8 cellular contexts compared by ENCODE assay signal in genomic region chr19:19321143-19321577, GRCh38. TPM values are rescaled to one million over a fixed set of nuclear protein-coding genes. Genes with fewer than 3 reads are reported as not detected.
A peak's percentile ranks its signal among the peaks of the same experiment; 100 is the strongest.
DNase-seq lines count a peak whose midpoint lies in the region; ATAC-seq and TF ChIP-seq lines count a peak whose summit lies in the region.

No MANE protein-coding gene starts in this region.

- H3K9me3 Mint-ChIP-seq in CD4-positive, CD25-positive, alpha-beta regulatory T cell, result no peaks in the 10 kb centered on the region
- no peaks in the 10 kb centered on the region for H3K9me3 Mint-ChIP-seq in endodermal cell
- H3K9me3 Mint-ChIP-seq in naive thymus-derived CD4-positive, alpha-beta T cell, result peaks cover 0 to 3% (median 0%) of the 10 kb centered on the region in 11 donors

- POLR2A ChIA-PET in naive thymus-derived CD4-positive, alpha-beta T cell (lab: Charles Lee), result interaction anchor here (0.7 to 2.0 kb wide), 4 partner anchors 8 to 140 kb away, joined by 3 to 6 read pairs (median 3); partner anchors contain the start of gene GATAD2A

- H3K27me3 Mint-ChIP-seq in CD4-positive, CD25-positive, alpha-beta regulatory T cell, result no peaks in the 10 kb centered on the region
- no peaks in the 10 kb centered on the region for H3K27me3 Mint-ChIP-seq in endodermal cell (ENCODE audit: insufficient read depth)
- H3K27me3 Mint-ChIP-seq in naive thymus-derived CD4-positive, alpha-beta T cell, result no peaks in the 10 kb centered on the region

- DNase-seq in CD4-positive, CD25-positive, alpha-beta regulatory T cell, result peak in 1 of 3 donors; percentile 34
- DNase-seq in SK-N-MC (ENCODE audit: low read depth, low spot score) (no peak), endodermal cell (peak; percentile 79), NCI-H510A (lab: John Stamatoyannopoulos, UW) (no peak), cerebellar nuclear complex (lab: John Stamatoyannopoulos, UW) (no peak)
- DNase-seq in naive thymus-derived CD4-positive, alpha-beta T cell, result peak in 4 of 9 donors; percentile 7 to 26 (median 11)
- DNase-seq in activated CD4-positive, CD25-positive, alpha-beta regulatory T cell treated with anti-CD3 and anti-CD28 coated beads, Interleukin-2, amount 50 U/mL, for 72 hours, result no peak

- H3K9me3 ChIP-seq in CD4-positive, CD25-positive, alpha-beta regulatory T cell (ENCODE audit: control insufficient read depth in 2 of 2, low read length in 2 of 2), result no peaks in the 10 kb centered on the region
- H3K9me3 ChIP-seq in SK-N-MC (ENCODE audit: low read depth, low read length) (no peaks in the 10 kb centered on the region), endodermal cell (ENCODE audit: control insufficient read depth, low read length) (no peaks in the 10 kb centered on the region)
- no peaks in the 10 kb centered on the region for H3K9me3 ChIP-seq in naive thymus-derived CD4-positive, alpha-beta T cell (ENCODE audit: control insufficient read depth in 2 of 3, low read length in 3 of 3)

- H3K4me3 Mint-ChIP-seq in CD4-positive, CD25-positive, alpha-beta regulatory T cell, result peak overlapping the region; percentile 93 to 99 (median 98)
- H3K4me3 Mint-ChIP-seq in endodermal cell, result peak overlapping the region; percentile 91
- peak overlapping the region; percentile 93 to 100 (median 98) for H3K4me3 Mint-ChIP-seq in naive thymus-derived CD4-positive, alpha-beta T cell

- peaks cover 40% of the 10 kb centered on the region for H3K4me1 ChIP-seq in CD4-positive, CD25-positive, alpha-beta regulatory T cell (ENCODE audit: control insufficient read depth, insufficient read depth, low read length, poor library complexity, severe bottlenecking)
- no peaks in the 10 kb centered on the region for H3K4me1 ChIP-seq in endodermal cell (ENCODE audit: control insufficient read depth, insufficient read depth, low read length)
- H3K4me1 ChIP-seq in naive thymus-derived CD4-positive, alpha-beta T cell (ENCODE audit: control insufficient read depth in 2 of 2, insufficient read depth in 2 of 2, low read length in 2 of 2), result peaks cover 23 to 30% of the 10 kb centered on the region in 2 donors

- peak overlapping the region; percentile 87 for H3K27ac ChIP-seq in CD4-positive, CD25-positive, alpha-beta regulatory T cell (ENCODE audit: insufficient read depth, low read length, poor library complexity, severe bottlenecking)
- H3K27ac ChIP-seq in SK-N-MC (peak overlapping the region; percentile 96), endodermal cell (ENCODE audit: low read depth, low read length) (peak overlapping the region; percentile 97)
- peak overlapping the region; percentile 95 for H3K27ac ChIP-seq in naive thymus-derived CD4-positive, alpha-beta T cell (ENCODE audit: low read depth, low read length)

- intact Hi-C loops in naive thymus-derived CD4-positive, alpha-beta T cell (cut with micrococcal nuclease), result loop anchor here in 1 of 2 donors (2.0 kb wide), 1 partner anchor 44 kb away; no protein-coding TSS in a partner anchor

- peak; percentile 54 for TF ChIP-seq CTCF in endodermal cell (conservative IDR thresholded peaks at IDR 0.05)

- CTCF ChIA-PET in naive thymus-derived CD4-positive, alpha-beta T cell (lab: Charles Lee), result interaction anchor here (0.6 kb wide), 1 partner anchor 124 kb away, joined by 4 read pairs; no protein-coding TSS in a partner anchor

- H3K9ac ChIP-seq in SK-N-MC (ENCODE audit: insufficient read length) (peak overlapping the region; percentile 98), endodermal cell (ENCODE audit: extremely low read depth, low read length, poor library complexity, severe bottlenecking) (peak overlapping the region; percentile 94)

- H3K4me1 Mint-ChIP-seq in CD4-positive, CD25-positive, alpha-beta regulatory T cell, result peaks cover 12 to 66% (median 29%) of the 10 kb centered on the region in 4 donors
- peaks cover 10% of the 10 kb centered on the region for H3K4me1 Mint-ChIP-seq in endodermal cell
- H3K4me1 Mint-ChIP-seq in naive thymus-derived CD4-positive, alpha-beta T cell, result peaks cover 26 to 70% (median 49%) of the 10 kb centered on the region in 7 donors

- ATAC-seq in CD4-positive, CD25-positive, alpha-beta regulatory T cell (ENCODE audit: low read depth in 2 of 2), result no peak
- peak; percentile 4 for ATAC-seq in HG02588 (IDR thresholded peaks at IDR 0.05; ENCODE audit: unreplicated experiment)
- no peak for ATAC-seq in naive thymus-derived CD4-positive, alpha-beta T cell

- peaks cover 29% of the 10 kb centered on the region for H3K36me3 Mint-ChIP-seq in CD4-positive, CD25-positive, alpha-beta regulatory T cell
- peaks cover 31% of the 10 kb centered on the region for H3K36me3 Mint-ChIP-seq in endodermal cell (ENCODE audit: low read depth)
- H3K36me3 Mint-ChIP-seq in naive thymus-derived CD4-positive, alpha-beta T cell, result peaks cover 6 to 23% (median 19%) of the 10 kb centered on the region in 5 donors

- peak overlapping the region; percentile 92 to 99 (median 99) for H3K27ac Mint-ChIP-seq in CD4-positive, CD25-positive, alpha-beta regulatory T cell
- peak overlapping the region; percentile 79 for H3K27ac Mint-ChIP-seq in endodermal cell
- peak overlapping the region; percentile 84 to 99 (median 97) for H3K27ac Mint-ChIP-seq in naive thymus-derived CD4-positive, alpha-beta T cell

- no peaks in the 10 kb centered on the region for H3K27me3 ChIP-seq in CD4-positive, CD25-positive, alpha-beta regulatory T cell (ENCODE audit: control insufficient read depth, insufficient read depth, low read length)
- H3K27me3 ChIP-seq in endodermal cell (ENCODE audit: control insufficient read depth, insufficient read depth, low read length, poor library complexity, severe bottlenecking), result no peaks in the 10 kb centered on the region
- no peaks in the 10 kb centered on the region for H3K27me3 ChIP-seq in naive thymus-derived CD4-positive, alpha-beta T cell (ENCODE audit: control insufficient read depth in 2 of 2, insufficient read depth in 2 of 2, low read length in 2 of 2)

- 2 to 9% methylated on average over 11 to 33 of the region's 33 CpGs for WGBS in endodermal cell (ENCODE audit: insufficient coverage in 1 of 2, insufficient read length in 1 of 2), 2 experiments

- peaks cover 30% of the 10 kb centered on the region for H3K36me3 ChIP-seq in CD4-positive, CD25-positive, alpha-beta regulatory T cell (ENCODE audit: control insufficient read depth, insufficient read depth, low read length)
- H3K36me3 ChIP-seq in SK-N-MC (ENCODE audit: insufficient read depth, low read length) (peaks cover 28% of the 10 kb centered on the region), endodermal cell (ENCODE audit: control insufficient read depth, insufficient read depth, low read length) (peaks cover 36% of the 10 kb centered on the region)
- H3K36me3 ChIP-seq in naive thymus-derived CD4-positive, alpha-beta T cell (ENCODE audit: control insufficient read depth in 2 of 3, insufficient read depth in 3 of 3, low read length in 3 of 3), result peaks cover under 1 to 35% (median 4%) of the 10 kb centered on the region in 3 experiments

- peak overlapping the region; percentile 73 for H3K4me3 ChIP-seq in CD4-positive, CD25-positive, alpha-beta regulatory T cell (ENCODE audit: low read depth, low read length)
- H3K4me3 ChIP-seq in SK-N-MC (peak overlapping the region; percentile 93), endodermal cell (ENCODE audit: low read length) (peak overlapping the region; percentile 96)
- H3K4me3 ChIP-seq in naive thymus-derived CD4-positive, alpha-beta T cell (ENCODE audit: low read length), result peak overlapping the region; percentile 89

RNA-seq across cellular contexts. Expression of gene MAU2, which starts 0.5 kb away (rescaled TPM):
- 146 TPM for total RNA-seq in CD4-positive, CD25-positive, alpha-beta regulatory T cell
- polyA plus RNA-seq in CD4-positive, CD25-positive, alpha-beta regulatory T cell, result 10 to 100 TPM; 16.5 to 20.6 (median 18.8) TPM
- 10 to 100 TPM; 64.1 to 64.3 TPM for total RNA-seq in endodermal cell
- polyA plus RNA-seq in endodermal cell (2013, experiment 1 of 2), result 44.2 TPM
- 32.0 TPM for polyA plus RNA-seq in endodermal cell (2013, experiment 2 of 2)
- total RNA-seq in naive thymus-derived CD4-positive, alpha-beta T cell, result 100 to 1,000 TPM in 4 of 5 experiments, 10 to 100 TPM in 1; 93.7 to 170 (median 136) TPM
- 10 to 100 TPM; 16.5 to 29.3 TPM for polyA plus RNA-seq in naive thymus-derived CD4-positive, alpha-beta T cell

RNA-seq across cellular contexts. Expression of gene SUGP1, which starts 0.9 kb away (rescaled TPM):
- total RNA-seq in CD4-positive, CD25-positive, alpha-beta regulatory T cell, result 72.5 TPM
- polyA plus RNA-seq in CD4-positive, CD25-positive, alpha-beta regulatory T cell, result 10 to 100 TPM; 22.7 to 36.3 (median 26.4) TPM
- total RNA-seq in endodermal cell, result 10 to 100 TPM; 72.2 to 75.5 TPM
- polyA plus RNA-seq in endodermal cell (2013, experiment 1 of 2), result 62.9 TPM
- polyA plus RNA-seq in endodermal cell (2013, experiment 2 of 2), result 57.0 TPM
- total RNA-seq in naive thymus-derived CD4-positive, alpha-beta T cell, result 10 to 100 TPM; 59.7 to 96.6 (median 77.5) TPM
- polyA plus RNA-seq in naive thymus-derived CD4-positive, alpha-beta T cell, result 10 to 100 TPM; 36.0 to 40.8 TPM

RNA-seq across cellular contexts. Expression of gene TM6SF2, which starts 48.1 kb away (rescaled TPM):
- not detected for total RNA-seq in CD4-positive, CD25-positive, alpha-beta regulatory T cell
- polyA plus RNA-seq in CD4-positive, CD25-positive, alpha-beta regulatory T cell, result not detected
- total RNA-seq in endodermal cell, result 10 to 100 TPM in 1 of 2 donors, 1 to 10 TPM in 1; 8.2 to 13.1 TPM
- polyA plus RNA-seq in endodermal cell (2013, experiment 1 of 2), result 6.8 TPM
- polyA plus RNA-seq in endodermal cell (2013, experiment 2 of 2), result 5.3 TPM
- under 1 TPM in 1 of 5 experiments, not detected in 4; 0.81 TPM for total RNA-seq in naive thymus-derived CD4-positive, alpha-beta T cell
- polyA plus RNA-seq in naive thymus-derived CD4-positive, alpha-beta T cell, result not detected
